ENCODE assay signal across 28 cellular contexts in genomic region chr19:28642787-28643186, GRCh38.
"Had no signal": no experiment of that assay in that cellular context is flagged by ENCODE, and none has a peak within 500 bp of the region (broad histone marks: within the 10 kb centered on the region; RNA-seq: fewer than 3 reads in every experiment).

No MANE protein-coding gene starts in this region.

- H3K4me1 ChIP-seq: parathyroid adenoma, prostate gland, right lobe of liver, sigmoid colon, spleen, suprapubic skin, testis, tibial artery, transverse colon, upper lobe of right lung, uterus had no signal

- H3K27me3 ChIP-seq: neutrophil, ovary, right lobe of liver, sigmoid colon, spleen, suprapubic skin, testis, tibial artery, transverse colon, upper lobe of right lung, uterus had no signal

- H3K4me3 ChIP-seq: ovary, prostate gland, right lobe of liver, sigmoid colon, smooth muscle cell, spleen, suprapubic skin, testis, tibial artery, transverse colon, upper lobe of right lung, uterus had no signal

- H3K4me2 ChIP-seq: smooth muscle cell had no signal

- ATAC-seq: naive thymus-derived CD4-positive, alpha-beta T cell; natural killer cell; right cardiac atrium; right lobe of liver; stimulated activated memory B cell treated with anti-CD40 and anti-IgM and Interleukin-4, amounts not matched to agents 10 μg/mL and 1 μg/mL and 100 μg/mL, for 72 hours; stimulated activated naive CD8-positive, alpha-beta T cell treated with anti-CD3 and anti-CD28 coated beads, Interleukin-15, amount 100 ng/mL, for 72 hours; stimulated activated naive CD8-positive, alpha-beta T cell treated with anti-CD3 and anti-CD28 coated beads, Interleukin-15, Interleukin-2, amounts not matched to agents 100 U/mL and 50 U/mL, for 24 hours; upper lobe of right lung had no signal

- H3K79me2 ChIP-seq: parathyroid adenoma had no signal

- H2AFZ ChIP-seq: parathyroid adenoma had no signal

- H3K9me3 ChIP-seq: neutrophil, ovary, prostate gland, right lobe of liver, sigmoid colon, spleen, suprapubic skin, testis, tibial artery, transverse colon, upper lobe of right lung, uterus had no signal

- H3K27ac ChIP-seq: neutrophil, ovary, parathyroid adenoma, prostate gland, right lobe of liver, sigmoid colon, spleen, suprapubic skin, testis, tibial artery, transverse colon, upper lobe of right lung, uterus had no signal

- H3K36me3 ChIP-seq: neutrophil, ovary, prostate gland, right lobe of liver, sigmoid colon, spleen, suprapubic skin, tibial artery, transverse colon, upper lobe of right lung, uterus had no signal

- DNase-seq: naive thymus-derived CD4-positive, alpha-beta T cell; natural killer cell; nucleus accumbens; ovary; right cardiac atrium; right lobe of liver; sigmoid colon; spleen; stimulated activated CD4-positive, alpha-beta T cell treated with anti-CD3 and anti-CD28 coated beads, Interleukin-12 subunit alpha, Interleukin-12 subunit beta, amount 100 ng/mL, for 4 hours; stimulated activated CD4-positive, alpha-beta T cell treated with anti-CD3 and anti-CD28 coated beads, Interleukin-1b, Interleukin-23, amount 100 ng/mL, for 48 hours; stimulated activated CD4-positive, alpha-beta T cell treated with anti-CD3 and anti-CD28 coated beads, Interleukin-4, amount 100 ng/mL, for 1 hour; stimulated activated CD4-positive, alpha-beta T cell treated with anti-CD3 and anti-CD28 coated beads, Interleukin-4, amount 100 ng/mL, for 4 hours; stimulated activated CD8-positive, alpha-beta memory T cell treated with anti-CD3 and anti-CD28 coated beads, Interleukin-4, amount 100 ng/mL, for 48 hours; stimulated activated naive CD4-positive, alpha-beta T cell; stimulated activated naive CD8-positive, alpha-beta T cell treated with anti-CD3 and anti-CD28 coated beads, Interleukin-15, amount 100 ng/mL, for 72 hours; stimulated activated naive CD8-positive, alpha-beta T cell treated with anti-CD3 and anti-CD28 coated beads, Interleukin-15, Interleukin-2, amounts not matched to agents 100 U/mL and 50 U/mL, for 24 hours; substantia nigra; testis; tibial artery; transverse colon; upper lobe of right lung; uterus had no signal
